18 cellular contexts compared by ENCODE assay signal in genomic region chr16:14549789-14550153, GRCh38.
DNase-seq lines count a peak whose midpoint lies in the region; ATAC-seq and TF ChIP-seq lines count a peak whose summit lies in the region.
"Had no signal": no experiment of that assay in that cellular context is flagged by ENCODE, and none has a peak within 500 bp of the region (broad histone marks: within the 10 kb centered on the region; RNA-seq: fewer than 3 reads in every experiment).

No MANE protein-coding gene starts in this region.

- peak overlapping the region; percentile 64 for H3K27ac Mint-ChIP-seq in Calu3 (ENCODE audit: unreplicated experiment)
- H3K27ac Mint-ChIP-seq: IgD-negative memory B cell; stimulated activated naive CD8-positive, alpha-beta T cell treated with anti-CD3 and anti-CD28 coated beads, Interleukin-15, Interleukin-2, amounts not matched to agents 100 ng/mL and 50 ng/mL, for 24 hours had no signal

- BruUV-seq in Calu3 (replicated peaks; lab: Mats Ljungman, UMichigan) (no TSS peak), A673 (replicated peaks; lab: Mats Ljungman, UMichigan) (no TSS peak)

- no peaks in the 10 kb centered on the region for H3K9me3 Mint-ChIP-seq in Calu3 (ENCODE audit: low read depth, unreplicated experiment)
- H3K9me3 Mint-ChIP-seq: IgD-negative memory B cell; stimulated activated naive CD8-positive, alpha-beta T cell treated with anti-CD3 and anti-CD28 coated beads, Interleukin-15, Interleukin-2, amounts not matched to agents 100 ng/mL and 50 ng/mL, for 24 hours had no signal

- CTCF ChIA-PET in Calu3 (lab: Charles Lee) (interaction anchor here (0.6 to 0.9 kb wide), 6 partner anchors 13 to 214 kb away, joined by 3 to 4 read pairs (median 3); no protein-coding TSS in a partner anchor), A673 (lab: Charles Lee) (no interaction called here)

- H3K4me3 ChIP-seq in body of pancreas (no peak overlapping the region), liver (ENCODE audit: low read depth in 1 of 3, low read length in 3 of 3) (no peak overlapping the region), A673 (ENCODE audit: low read depth, low read length, poor library complexity, severe bottlenecking) (no peak overlapping the region)
- H3K4me3 ChIP-seq: lung had no signal

- H3K27me3 ChIP-seq in body of pancreas (no peaks in the 10 kb centered on the region), liver (ENCODE audit: control insufficient read depth in 4 of 4, insufficient read depth in 4 of 4, low read length in 3 of 4) (no peaks in the 10 kb centered on the region), A673 (replicated peaks; ENCODE audit: insufficient read depth, low read depth, low read length, poor library complexity) (no peaks in the 10 kb centered on the region)

- TF ChIP-seq RAD21 in liver (IDR thresholded peaks at IDR 0.05): peak; percentile 27 to 35

- DNase-seq in Calu3: peak; percentile 30
- peak; percentile 95 for DNase-seq in NCI-H146 (lab: John Stamatoyannopoulos, UW)
- DNase-seq in body of pancreas: peak; percentile 40 to 75 (median 63)
- no peak for DNase-seq in Kasumi-1 (lab: John Stamatoyannopoulos, UW)
- DNase-seq in NCI-H446 treated with DMSO at 0.1 percent for 48 hours (lab: John Stamatoyannopoulos, UW): no peak
- no peak for DNase-seq in mesenteric fat pad (ENCODE audit: low spot score)
- no peak for DNase-seq in A673 (ENCODE audit: low spot score)
- DNase-seq: activated CD8-positive, alpha-beta memory T cell treated with anti-CD3 and anti-CD28 coated beads, Interleukin-2, amount 50 U/mL, for 48 hours; effector CD4-positive, alpha-beta T cell; NCI-H446; posterior cingulate gyrus; SHP77 treated with DMSO at 0.1 percent for 48 hours; stimulated activated CD4-positive, alpha-beta T cell treated with anti-CD3 and anti-CD28 coated beads, Interleukin-4, amount 100 ng/mL, for 24 hours; WERI-Rb-1 had no signal

- peak overlapping the region; percentile 44 for H3K4me3 Mint-ChIP-seq in Calu3 (ENCODE audit: low read depth, unreplicated experiment)
- H3K4me3 Mint-ChIP-seq: IgD-negative memory B cell; stimulated activated naive CD8-positive, alpha-beta T cell treated with anti-CD3 and anti-CD28 coated beads, Interleukin-15, Interleukin-2, amounts not matched to agents 100 ng/mL and 50 ng/mL, for 24 hours had no signal

- peaks cover 16% of the 10 kb centered on the region for H3K36me3 Mint-ChIP-seq in Calu3 (ENCODE audit: insufficient read depth, unreplicated experiment)

- POLR2A ChIA-PET in A673 (lab: Charles Lee; ENCODE audit: low non-redundant PET): no interaction called here

- 6 to 18% methylated on average over 5 of the region's 5 CpGs for WGBS in body of pancreas, 2 donors
- WGBS in liver: 32% methylated on average over 5 of the region's 5 CpGs

- TF ChIP-seq CTCF in Calu3 (IDR thresholded peaks at IDR 0.05; ENCODE audit: unreplicated experiment): no peak
- TF ChIP-seq CTCF in body of pancreas (IDR thresholded peaks at IDR 0.05): no peak
- TF ChIP-seq CTCF in liver (IDR thresholded peaks at IDR 0.05; ENCODE audit: low read depth, low read length, missing input control): no peak
- TF ChIP-seq CTCF in A673 (conservative IDR thresholded peaks at IDR 0.05; ENCODE audit: low read depth, low read length): no peak

- H3K27ac ChIP-seq in body of pancreas: peak overlapping the region; percentile 42 to 81 (median 76)
- peak overlapping the region; percentile 66 to 77 for H3K27ac ChIP-seq in liver (ENCODE audit: low read depth in 1 of 2, low read length in 2 of 2)
- no peak overlapping the region for H3K27ac ChIP-seq in A673 (ENCODE audit: low read depth, low read length, poor library complexity, severe bottlenecking)
- H3K27ac ChIP-seq: WERI-Rb-1 had no signal

- peak; percentile 94 for ATAC-seq in body of pancreas

- H3K9me3 ChIP-seq in body of pancreas (no peaks in the 10 kb centered on the region), liver (ENCODE audit: control insufficient read depth in 4 of 4, low read length in 3 of 4) (no peaks in the 10 kb centered on the region), A673 (ENCODE audit: low read depth, low read length, poor library complexity, severe bottlenecking) (no peaks in the 10 kb centered on the region)

- H3K27me3 Mint-ChIP-seq in Calu3 (ENCODE audit: unreplicated experiment): no peaks in the 10 kb centered on the region
- H3K27me3 Mint-ChIP-seq: IgD-negative memory B cell; stimulated activated naive CD8-positive, alpha-beta T cell treated with anti-CD3 and anti-CD28 coated beads, Interleukin-15, Interleukin-2, amounts not matched to agents 100 ng/mL and 50 ng/mL, for 24 hours had no signal

- intact Hi-C loops in Calu3 (cut with micrococcal nuclease; ENCODE audit: unreplicated experiment) (loop anchor here (5.0 to 10.0 kb wide), 3 partner anchors 78 to 455 kb away; no protein-coding TSS in a partner anchor), body of pancreas (cut with DNase I) (no loop called here), A673 (cut with micrococcal nuclease; ENCODE audit: unreplicated experiment) (no loop called here)

- H3K4me1 Mint-ChIP-seq in Calu3 (ENCODE audit: low read depth, unreplicated experiment): peaks cover 51% of the 10 kb centered on the region

- no peak for TF ChIP-seq POLR2A in body of pancreas (IDR thresholded peaks at IDR 0.05)

- H3K4me1 ChIP-seq in body of pancreas (peaks cover 50% of the 10 kb centered on the region), liver (ENCODE audit: control insufficient read depth in 4 of 4, insufficient read depth in 4 of 4, low read length in 3 of 4) (peaks cover 0 to 31% (median 24%) of the 10 kb centered on the region in 4 donors), A673 (ENCODE audit: insufficient read depth, low read length, poor library complexity, severe bottlenecking) (peaks cover 3% of the 10 kb centered on the region)

- H3K9ac ChIP-seq in liver (ENCODE audit: low read depth in 1 of 2, low read length in 2 of 2): no peak overlapping the region

- H3K36me3 ChIP-seq in body of pancreas (replicated peaks in 1 of 2; ENCODE audit: insufficient read depth in 1 of 2, low read depth in 2 of 2): no peaks in the 10 kb centered on the region
- peaks cover 0 to 3% (median 2%) of the 10 kb centered on the region in 4 donors for H3K36me3 ChIP-seq in liver (ENCODE audit: control insufficient read depth in 4 of 4, insufficient read depth in 3 of 4, low read depth in 1 of 4, low read length in 3 of 4)
- H3K36me3 ChIP-seq in A673 (ENCODE audit: insufficient read depth, low read length, poor library complexity, severe bottlenecking): peaks cover 14% of the 10 kb centered on the region

TF ChIP-seq in liver, 16 proteins besides CTCF, POLR2A, EP300 and RAD21 (continues in another document):
- TF ChIP-seq TAF1 (conservative IDR thresholded peaks at IDR 0.05) (no peak), FOXA2 (IDR thresholded peaks at IDR 0.05) (peak; percentile 92), MAX (IDR thresholded peaks at IDR 0.05) (peak; percentile 79), REST (IDR thresholded peaks at IDR 0.05) (no peak), SP1 (IDR thresholded peaks at IDR 0.05) (peak; percentile 59), ATF3 (IDR thresholded peaks at IDR 0.05) (no peak), RXRA (IDR thresholded peaks at IDR 0.05) (peak in 1 of 2 donors; percentile 81), HNF4G (IDR thresholded peaks at IDR 0.05) (no peak), HNF4A (conservative IDR thresholded peaks at IDR 0.05) (peak; percentile 18 to 69), FOXA1 (IDR thresholded peaks at IDR 0.05) (peak; percentile 80), JUND (IDR thresholded peaks at IDR 0.05) (peak; percentile 81 to 87), NR2F2 (IDR thresholded peaks at IDR 0.05) (no peak)

Comparison
In these comparisons a context has a peak if more than half of its experiments do, and no peak if none do; other contexts are left out.
1. DNase-seq: peak in Calu3 (single experiment), NCI-H146 (single experiment) and body of pancreas (4 of 4); none in Kasumi-1 (0 of 2), NCI-H446 treated with DMSO at 0.1 percent for 48 hours (single experiment), mesenteric fat pad (single experiment) and A673 (single experiment).